ENCODE assay signal across 1 cellular context in genomic region chr17:60036796-60037677, GRCh38.
TF ChIP-seq lines count a peak whose summit lies in the region.

No MANE protein-coding gene starts in this region.

TF ChIP-seq in HepG2, 621 proteins besides CTCF, POLR2A, EP300 and RAD21 (continued from another document and continues in another):
- TF ChIP-seq, protein P1, sequence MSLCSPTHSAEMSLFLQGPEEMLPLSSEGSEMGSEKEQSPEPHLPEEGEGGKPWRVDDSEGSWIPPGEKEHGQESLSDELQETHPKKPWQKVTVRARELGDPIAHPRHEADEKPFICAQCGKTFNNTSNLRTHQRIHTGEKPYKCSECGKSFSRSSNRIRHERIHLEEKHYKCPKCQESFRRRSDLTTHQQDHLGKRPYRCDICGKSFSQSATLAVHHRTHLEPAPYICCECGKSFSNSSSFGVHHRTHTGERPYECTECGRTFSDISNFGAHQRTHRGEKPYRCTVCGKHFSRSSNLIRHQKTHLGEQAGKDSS (CRISPR knock-in tag; IDR thresholded peaks at IDR 0.05; ENCODE audit: borderline replicate concordance, low read depth): no peak
- TF ChIP-seq MNT (IDR thresholded peaks at IDR 0.05): no peak
- no peak for TF ChIP-seq RORA (CRISPR knock-in tag; IDR thresholded peaks at IDR 0.05)
- peak; percentile 79 for TF ChIP-seq BORCS8-MEF2B (CRISPR knock-in tag; IDR thresholded peaks at IDR 0.05)
- TF ChIP-seq ZNF607 (CRISPR knock-in tag; IDR thresholded peaks at IDR 0.05; ENCODE audit: borderline replicate concordance): no peak
- peak; percentile 89 for TF ChIP-seq TFDP1 (CRISPR knock-in tag; IDR thresholded peaks at IDR 0.05; ENCODE audit: borderline replicate concordance)
- no peak for TF ChIP-seq SRSF9 (IDR thresholded peaks at IDR 0.05; ENCODE audit: borderline replicate concordance, insufficient read depth, low read depth, low read length, poor library complexity, severe bottlenecking)
- 0 out of 2 replicates have a peak, but pooled peaks have one; percentile 29 for TF ChIP-seq ZNF121 (CRISPR knock-in tag; IDR thresholded peaks at IDR 0.05)
- TF ChIP-seq SP140L (CRISPR knock-in tag; IDR thresholded peaks at IDR 0.05; ENCODE audit: borderline replicate concordance): no peak
- TF ChIP-seq ZMAT3 (CRISPR knock-in tag; conservative IDR thresholded peaks at IDR 0.05): no peak
- peak; percentile 74 for TF ChIP-seq CBX5 (CRISPR knock-in tag; IDR thresholded peaks at IDR 0.05; ENCODE audit: borderline replicate concordance)
- TF ChIP-seq NBN (conservative IDR thresholded peaks at IDR 0.05): no peak
- no peak for TF ChIP-seq RFX1 (IDR thresholded peaks at IDR 0.05)
- peak; percentile 84; the same call in 1 of the 2 replicates for TF ChIP-seq ZNF784 (CRISPR knock-in tag; IDR thresholded peaks at IDR 0.05; ENCODE audit: borderline replicate concordance)
- no peak for TF ChIP-seq AGO2 (optimal IDR thresholded peaks at IDR 0.05; ENCODE audit: low read depth, low read length)
- TF ChIP-seq ZNF720 (CRISPR knock-in tag; IDR thresholded peaks at IDR 0.05): no peak
- TF ChIP-seq ZFP90 (CRISPR knock-in tag; IDR thresholded peaks at IDR 0.05; ENCODE audit: borderline replicate concordance): no peak
- TF ChIP-seq ZNF703 (CRISPR knock-in tag; IDR thresholded peaks at IDR 0.05; ENCODE audit: borderline replicate concordance): no peak
- TF ChIP-seq ZNF253 (CRISPR knock-in tag; IDR thresholded peaks at IDR 0.05; ENCODE audit: borderline replicate concordance): no peak
- TF ChIP-seq KMT2A (CRISPR knock-in tag; IDR thresholded peaks at IDR 0.05): peak; percentile 68; the same call in 1 of the 2 replicates
- TF ChIP-seq MTA1 (CRISPR knock-in tag; IDR thresholded peaks at IDR 0.05; ENCODE audit: borderline replicate concordance): peak; percentile 64; the same call in 1 of the 2 replicates
- TF ChIP-seq ZBTB3 (CRISPR knock-in tag; IDR thresholded peaks at IDR 0.05; ENCODE audit: borderline replicate concordance, low read depth): no peak
- no peak for TF ChIP-seq RBM22 (optimal IDR thresholded peaks at IDR 0.05; ENCODE audit: low read length)
- peak; percentile 60 for TF ChIP-seq RXRB (CRISPR knock-in tag; IDR thresholded peaks at IDR 0.05; ENCODE audit: borderline replicate concordance)
- no peak for TF ChIP-seq ZNF737 (CRISPR knock-in tag; IDR thresholded peaks at IDR 0.05; ENCODE audit: borderline replicate concordance)
- TF ChIP-seq, protein P2, sequence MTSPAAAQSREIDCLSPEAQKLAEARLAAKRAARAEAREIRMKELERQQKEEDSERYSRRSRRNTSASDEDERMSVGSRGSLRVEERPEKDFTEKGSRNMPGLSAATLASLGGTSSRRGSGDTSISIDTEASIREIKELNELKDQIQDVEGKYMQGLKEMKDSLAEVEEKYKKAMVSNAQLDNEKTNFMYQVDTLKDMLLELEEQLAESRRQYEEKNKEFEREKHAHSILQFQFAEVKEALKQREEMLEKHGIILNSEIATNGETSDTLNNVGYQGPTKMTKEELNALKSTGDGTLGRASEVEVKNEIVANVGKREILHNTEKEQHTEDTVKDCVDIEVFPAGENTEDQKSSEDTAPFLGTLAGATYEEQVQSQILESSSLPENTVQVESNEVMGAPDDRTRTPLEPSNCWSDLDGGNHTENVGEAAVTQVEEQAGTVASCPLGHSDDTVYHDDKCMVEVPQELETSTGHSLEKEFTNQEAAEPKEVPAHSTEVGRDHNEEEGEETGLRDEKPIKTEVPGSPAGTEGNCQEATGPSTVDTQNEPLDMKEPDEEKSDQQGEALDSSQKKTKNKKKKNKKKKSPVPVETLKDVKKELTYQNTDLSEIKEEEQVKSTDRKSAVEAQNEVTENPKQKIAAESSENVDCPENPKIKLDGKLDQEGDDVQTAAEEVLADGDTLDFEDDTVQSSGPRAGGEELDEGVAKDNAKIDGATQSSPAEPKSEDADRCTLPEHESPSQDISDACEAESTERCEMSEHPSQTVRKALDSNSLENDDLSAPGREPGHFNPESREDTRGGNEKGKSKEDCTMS (CRISPR knock-in tag; conservative IDR thresholded peaks at IDR 0.05): 0 out of 2 replicates have a peak, but pooled peaks have one; percentile 18
- TF ChIP-seq ZNF337 (CRISPR knock-in tag; IDR thresholded peaks at IDR 0.05; ENCODE audit: borderline replicate concordance, low read depth): no peak
- TF ChIP-seq THAP8 (CRISPR knock-in tag; IDR thresholded peaks at IDR 0.05; ENCODE audit: borderline replicate concordance): no peak
- no peak for TF ChIP-seq ZNF446 (CRISPR knock-in tag; IDR thresholded peaks at IDR 0.05)
- TF ChIP-seq ARID2 (CRISPR knock-in tag; IDR thresholded peaks at IDR 0.05; ENCODE audit: borderline replicate concordance): no peak
- no peak for TF ChIP-seq HES4 (CRISPR knock-in tag; IDR thresholded peaks at IDR 0.05; ENCODE audit: borderline replicate concordance)
- no peak for TF ChIP-seq ZSCAN31 (CRISPR knock-in tag; IDR thresholded peaks at IDR 0.05; ENCODE audit: low read depth)
- no peak for TF ChIP-seq ZBTB1 (CRISPR knock-in tag; IDR thresholded peaks at IDR 0.05; ENCODE audit: borderline replicate concordance)
- TF ChIP-seq ZNF614 (CRISPR knock-in tag; IDR thresholded peaks at IDR 0.05; ENCODE audit: borderline replicate concordance): peak; percentile 45; the same call in 1 of the 2 replicates
- TF ChIP-seq ZNF382 (CRISPR knock-in tag; IDR thresholded peaks at IDR 0.05; ENCODE audit: borderline replicate concordance): no peak
- no peak for TF ChIP-seq MBD4 (IDR thresholded peaks at IDR 0.05; ENCODE audit: borderline replicate concordance, low read length)
- TF ChIP-seq ZSCAN30 (CRISPR knock-in tag; IDR thresholded peaks at IDR 0.05): no peak
- TF ChIP-seq CHD4 (IDR thresholded peaks at IDR 0.05; ENCODE audit: borderline replicate concordance, low read length): no peak
- no peak for TF ChIP-seq ZBTB4 (CRISPR knock-in tag; IDR thresholded peaks at IDR 0.05; ENCODE audit: borderline replicate concordance)
- TF ChIP-seq ZNF530 (CRISPR knock-in tag; IDR thresholded peaks at IDR 0.05; ENCODE audit: low read depth): no peak
- TF ChIP-seq FOXP4 (CRISPR knock-in tag; IDR thresholded peaks at IDR 0.05): no peak
- TF ChIP-seq, protein P3, sequence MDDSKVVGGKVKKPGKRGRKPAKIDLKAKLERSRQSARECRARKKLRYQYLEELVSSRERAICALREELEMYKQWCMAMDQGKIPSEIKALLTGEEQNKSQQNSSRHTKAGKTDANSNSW (CRISPR knock-in tag; IDR thresholded peaks at IDR 0.05; ENCODE audit: borderline replicate concordance): no peak
- TF ChIP-seq, protein P4, sequence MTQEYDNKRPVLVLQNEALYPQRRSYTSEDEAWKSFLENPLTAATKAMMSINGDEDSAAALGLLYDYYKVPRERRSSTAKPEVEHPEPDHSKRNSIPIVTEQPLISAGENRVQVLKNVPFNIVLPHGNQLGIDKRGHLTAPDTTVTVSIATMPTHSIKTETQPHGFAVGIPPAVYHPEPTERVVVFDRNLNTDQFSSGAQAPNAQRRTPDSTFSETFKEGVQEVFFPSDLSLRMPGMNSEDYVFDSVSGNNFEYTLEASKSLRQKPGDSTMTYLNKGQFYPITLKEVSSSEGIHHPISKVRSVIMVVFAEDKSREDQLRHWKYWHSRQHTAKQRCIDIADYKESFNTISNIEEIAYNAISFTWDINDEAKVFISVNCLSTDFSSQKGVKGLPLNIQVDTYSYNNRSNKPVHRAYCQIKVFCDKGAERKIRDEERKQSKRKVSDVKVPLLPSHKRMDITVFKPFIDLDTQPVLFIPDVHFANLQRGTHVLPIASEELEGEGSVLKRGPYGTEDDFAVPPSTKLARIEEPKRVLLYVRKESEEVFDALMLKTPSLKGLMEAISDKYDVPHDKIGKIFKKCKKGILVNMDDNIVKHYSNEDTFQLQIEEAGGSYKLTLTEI (CRISPR knock-in tag; conservative IDR thresholded peaks at IDR 0.05): no peak
- TF ChIP-seq ZNF672 (CRISPR knock-in tag; IDR thresholded peaks at IDR 0.05): no peak
- TF ChIP-seq ZNF615 (CRISPR knock-in tag; IDR thresholded peaks at IDR 0.05; ENCODE audit: borderline replicate concordance): 0 out of 2 replicates have a peak, but pooled peaks have one; percentile 78
- TF ChIP-seq, protein P5, sequence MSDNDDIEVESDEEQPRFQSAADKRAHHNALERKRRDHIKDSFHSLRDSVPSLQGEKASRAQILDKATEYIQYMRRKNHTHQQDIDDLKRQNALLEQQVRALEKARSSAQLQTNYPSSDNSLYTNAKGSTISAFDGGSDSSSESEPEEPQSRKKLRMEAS (IDR thresholded peaks at IDR 0.05): peak; percentile 81; the same call in 1 of the 2 replicates
- TF ChIP-seq REPIN1 (CRISPR knock-in tag; IDR thresholded peaks at IDR 0.05; ENCODE audit: borderline replicate concordance, low read depth): peak; percentile 77; the same call in 1 of the 2 replicates
- TF ChIP-seq SSRP1 (CRISPR knock-in tag; IDR thresholded peaks at IDR 0.05): no peak
- no peak for TF ChIP-seq ISX (CRISPR knock-in tag; conservative IDR thresholded peaks at IDR 0.05)
- TF ChIP-seq ZNF143 (CRISPR knock-in tag; IDR thresholded peaks at IDR 0.05): no peak
- TF ChIP-seq SALL2 (CRISPR knock-in tag; IDR thresholded peaks at IDR 0.05): no peak
- TF ChIP-seq ZNF564 (CRISPR knock-in tag; IDR thresholded peaks at IDR 0.05): no peak
- TF ChIP-seq TBL1XR1 (IDR thresholded peaks at IDR 0.05; ENCODE audit: borderline replicate concordance, low read length, partially characterized antibody): no peak
- peak; percentile 75 for TF ChIP-seq ERF (CRISPR knock-in tag; IDR thresholded peaks at IDR 0.05)
